In genomic region chr17:40304464-40304863, GRCh38 we compare ENCODE assay signal across 14 cellular contexts. TPM values are rescaled to one million over a fixed set of nuclear protein-coding genes. Genes with fewer than 3 reads are reported as not detected.
DNase-seq lines count a peak whose midpoint lies in the region; ATAC-seq and TF ChIP-seq lines count a peak whose summit lies in the region.
"Had no signal": no experiment of that assay in that cellular context is flagged by ENCODE, and none has a peak within 500 bp of the region (broad histone marks: within the 10 kb centered on the region; RNA-seq: fewer than 3 reads in every experiment).

No MANE protein-coding gene starts in this region.

- H3K27me3 ChIP-seq in AG04450 (ENCODE audit: control insufficient read depth, insufficient read depth, low read length) (no peaks in the 10 kb centered on the region), psoas muscle (ENCODE audit: insufficient read depth in 3 of 3, low read length in 2 of 3) (no peaks in the 10 kb centered on the region)
- H3K27me3 ChIP-seq: heart left ventricle had no signal

- intact Hi-C loops in psoas muscle (cut with DNase I) = loop anchor here in 1 of 2 donors (10.0 kb wide), 1 partner anchor 230 kb away; no protein-coding TSS in a partner anchor

- DNase-seq in AG04450 (ENCODE audit: low read depth, low spot score) = peak; percentile 46
- peak; percentile 98 for DNase-seq in M059J (ENCODE audit: low read depth)
- peak; percentile 78 for DNase-seq in fibroblast of gingiva (ENCODE audit: low read depth)
- DNase-seq in psoas muscle = no peak
- DNase-seq in activated CD8-positive, alpha-beta memory T cell treated with anti-CD3 and anti-CD28 coated beads, Interleukin-2, amount 10 ng/mL, durations not matched to agents 7 days and 5 days = no peak
- DNase-seq in cerebellar cortex (ENCODE audit: low spot score) = no peak
- no peak for DNase-seq in SKM-1 treated with dmso at 0.1 percent for 144 hours (lab: John Stamatoyannopoulos, UW; ENCODE audit: unreplicated experiment)
- no peak for DNase-seq in activated T-cell treated with anti-CD3 and anti-CD28 coated beads, Interleukin-2, amount 50 U/mL, for 72 hours
- DNase-seq: activated naive CD4-positive, alpha-beta T cell treated with anti-CD3 and anti-CD28 coated beads for 36 hours; CD4-positive, CD25-positive, alpha-beta regulatory T cell; stimulated activated naive CD4-positive, alpha-beta T cell treated with Interleukin-2 at 50 U/mL for 16 hours had no signal

- 72 to 86% (median 80%) methylated on average over 5 of the region's 5 CpGs for WGBS in psoas muscle, 3 donors

- H3K4me3 ChIP-seq in AG04450 (ENCODE audit: low read depth, low read length) = no peak overlapping the region
- H3K4me3 ChIP-seq in psoas muscle = no peak overlapping the region
- H3K4me3 ChIP-seq: heart left ventricle had no signal

- peaks cover 13% of the 10 kb centered on the region for H3K4me1 Mint-ChIP-seq in activated CD8-positive, alpha-beta memory T cell treated with anti-CD3 and anti-CD28 coated beads, Interleukin-2, amount 10 ng/mL, durations not matched to agents 7 days and 5 days
- peaks cover 21% of the 10 kb centered on the region for H3K4me1 Mint-ChIP-seq in activated T-cell treated with anti-CD3 and anti-CD28 coated beads, Interleukin-2, amount 50 U/mL, for 72 hours (ENCODE audit: low read depth)

- CTCF ChIA-PET in AG04450 (lab: Charles Lee) = interaction anchor here (1.4 to 10.0 kb wide), 5 partner anchors 11 to 256 kb away, joined by 6 to 112 read pairs (median 14); no protein-coding TSS in a partner anchor
- CTCF ChIA-PET in activated CD8-positive, alpha-beta memory T cell treated with anti-CD3 and anti-CD28 coated beads, Interleukin-2, amount 10 ng/mL, durations not matched to agents 7 days and 5 days (lab: Charles Lee) = interaction anchor here (1.4 to 31.0 kb wide), 10 partner anchors 11 to 254 kb away, joined by 3 to 433 read pairs (median 15); partner anchors contain the start of gene WIPF2

- H3K36me3 Mint-ChIP-seq in activated CD8-positive, alpha-beta memory T cell treated with anti-CD3 and anti-CD28 coated beads, Interleukin-2, amount 10 ng/mL, durations not matched to agents 7 days and 5 days = peaks cover 34% of the 10 kb centered on the region
- H3K36me3 Mint-ChIP-seq in activated T-cell treated with anti-CD3 and anti-CD28 coated beads, Interleukin-2, amount 50 U/mL, for 72 hours (ENCODE audit: insufficient read depth in 2 of 2) = peaks cover 4 to 39% of the 10 kb centered on the region in 2 donors
- H3K36me3 Mint-ChIP-seq: CD4-positive, CD25-positive, alpha-beta regulatory T cell; memory B cell had no signal

- H3K4me3 Mint-ChIP-seq in activated CD8-positive, alpha-beta memory T cell treated with anti-CD3 and anti-CD28 coated beads, Interleukin-2, amount 10 ng/mL, durations not matched to agents 7 days and 5 days = no peak overlapping the region
- no peak overlapping the region for H3K4me3 Mint-ChIP-seq in activated T-cell treated with anti-CD3 and anti-CD28 coated beads, Interleukin-2, amount 50 U/mL, for 72 hours
- H3K4me3 Mint-ChIP-seq: activated naive CD4-positive, alpha-beta T cell treated with anti-CD3 and anti-CD28 coated beads for 36 hours; CD4-positive, CD25-positive, alpha-beta regulatory T cell; dendritic cell treated with granulocyte-macrophage colony-stimulating factor and Interleukin-4, amounts not matched to agents 40 ng/mL and 50 ng/mL, for 4 days; memory B cell had no signal

- H3K27ac ChIP-seq in AG04450 (ENCODE audit: low read depth, low read length) (peak overlapping the region; percentile 40), psoas muscle (peak overlapping the region; percentile 82)

- TF ChIP-seq CTCF in AG04450 (IDR thresholded peaks at IDR 0.05; ENCODE audit: low read depth, low read length) = no peak
- TF ChIP-seq CTCF in psoas muscle (IDR thresholded peaks at IDR 0.05) = no peak

- no peaks in the 10 kb centered on the region for H3K36me3 ChIP-seq in psoas muscle (ENCODE audit: insufficient read depth in 1 of 2, low read depth in 1 of 2)
- H3K36me3 ChIP-seq: heart left ventricle had no signal

- H3K9me3 Mint-ChIP-seq in activated CD8-positive, alpha-beta memory T cell treated with anti-CD3 and anti-CD28 coated beads, Interleukin-2, amount 10 ng/mL, durations not matched to agents 7 days and 5 days (ENCODE audit: low read depth) = no peaks in the 10 kb centered on the region
- no peaks in the 10 kb centered on the region for H3K9me3 Mint-ChIP-seq in activated T-cell treated with anti-CD3 and anti-CD28 coated beads, Interleukin-2, amount 50 U/mL, for 72 hours
- H3K9me3 Mint-ChIP-seq: activated naive CD4-positive, alpha-beta T cell treated with anti-CD3 and anti-CD28 coated beads for 36 hours; CD4-positive, CD25-positive, alpha-beta regulatory T cell; dendritic cell treated with granulocyte-macrophage colony-stimulating factor and Interleukin-4, amounts not matched to agents 40 ng/mL and 50 ng/mL, for 4 days; memory B cell had no signal

- no peak for ATAC-seq in psoas muscle
- ATAC-seq in activated CD8-positive, alpha-beta memory T cell treated with anti-CD3 and anti-CD28 coated beads, Interleukin-2, amount 10 ng/mL, durations not matched to agents 7 days and 5 days = no peak
- no peak for ATAC-seq in activated T-cell treated with anti-CD3 and anti-CD28 coated beads, Interleukin-2, amount 50 U/mL, for 72 hours (replicated peaks in 1 of 2)

- no peak overlapping the region for H3K27ac Mint-ChIP-seq in activated CD8-positive, alpha-beta memory T cell treated with anti-CD3 and anti-CD28 coated beads, Interleukin-2, amount 10 ng/mL, durations not matched to agents 7 days and 5 days
- no peak overlapping the region for H3K27ac Mint-ChIP-seq in activated T-cell treated with anti-CD3 and anti-CD28 coated beads, Interleukin-2, amount 50 U/mL, for 72 hours
- H3K27ac Mint-ChIP-seq: activated naive CD4-positive, alpha-beta T cell treated with anti-CD3 and anti-CD28 coated beads for 36 hours; CD4-positive, CD25-positive, alpha-beta regulatory T cell; dendritic cell treated with granulocyte-macrophage colony-stimulating factor and Interleukin-4, amounts not matched to agents 40 ng/mL and 50 ng/mL, for 4 days; memory B cell had no signal

- H3K9me3 ChIP-seq in AG04450 (ENCODE audit: control insufficient read depth, insufficient read depth, low read length) (no peaks in the 10 kb centered on the region), psoas muscle (no peaks in the 10 kb centered on the region)
- H3K9me3 ChIP-seq: heart left ventricle had no signal

- H3K27me3 Mint-ChIP-seq in activated CD8-positive, alpha-beta memory T cell treated with anti-CD3 and anti-CD28 coated beads, Interleukin-2, amount 10 ng/mL, durations not matched to agents 7 days and 5 days = no peaks in the 10 kb centered on the region
- no peaks in the 10 kb centered on the region for H3K27me3 Mint-ChIP-seq in activated T-cell treated with anti-CD3 and anti-CD28 coated beads, Interleukin-2, amount 50 U/mL, for 72 hours (ENCODE audit: low read depth)
- H3K27me3 Mint-ChIP-seq: CD4-positive, CD25-positive, alpha-beta regulatory T cell; dendritic cell treated with granulocyte-macrophage colony-stimulating factor and Interleukin-4, amounts not matched to agents 40 ng/mL and 50 ng/mL, for 4 days; memory B cell had no signal

- H3K4me1 ChIP-seq in psoas muscle = peaks cover 52% of the 10 kb centered on the region

- POLR2A ChIA-PET in AG04450 (lab: Yijun Ruan, JAX) = interaction anchor here (0.9 to 1.9 kb wide), 3 partner anchors 10 to 50 kb away, joined by 3 to 7 read pairs (median 4); no protein-coding TSS in a partner anchor

RNA-seq across cellular contexts. Expression of gene RARA, which starts 4.5 kb away (rescaled TPM):
- polyA plus RNA-seq in AG04450 (2011; rRNA removed) (4.9 and 7.5 TPM in 2 replicates), psoas muscle (10 to 100 TPM; 15.0 to 76.9 (median 18.6) TPM)
- 9.7 and 10.2 TPM in 2 replicates for polyA minus RNA-seq in AG04450 (2011; rRNA and poly(A)+ RNA removed)
- total RNA-seq in M059J (2014; rRNA removed; shearing (Covaris generic)) = 9.4 and 17.8 TPM in 2 replicates
- 10 to 100 TPM; 15.0 to 51.1 (median 44.6) TPM for total RNA-seq in psoas muscle
- 10 to 100 TPM; 29.9 to 39.5 TPM for total RNA-seq in activated CD8-positive, alpha-beta memory T cell treated with anti-CD3 and anti-CD28 coated beads, Interleukin-2, amount 10 ng/mL, durations not matched to agents 7 days and 5 days
- total RNA-seq in activated T-cell treated with anti-CD3 and anti-CD28 coated beads, Interleukin-2, amount 50 U/mL, for 72 hours = 10 to 100 TPM; 33.4 to 45.2 TPM

RNA-seq across cellular contexts. Expression of gene CDC6, which starts 16.8 kb away (rescaled TPM):
- 8.6 and 9.1 TPM in 2 replicates for polyA plus RNA-seq in AG04450 (2011; rRNA removed)
- 4.9 and 5.8 TPM in 2 replicates for polyA minus RNA-seq in AG04450 (2011; rRNA and poly(A)+ RNA removed)
- total RNA-seq in M059J (2014; rRNA removed; shearing (Covaris generic)) = 37.5 and 48.9 TPM in 2 replicates
- total RNA-seq in psoas muscle = under 1 TPM; 0.27 to 0.90 (median 0.42) TPM
- 1 to 10 TPM in 2 of 3 donors, under 1 TPM in 1; 0.86 to 2.5 (median 1.4) TPM for polyA plus RNA-seq in psoas muscle
- 100 to 1,000 TPM; 109 to 111 TPM for total RNA-seq in activated CD8-positive, alpha-beta memory T cell treated with anti-CD3 and anti-CD28 coated beads, Interleukin-2, amount 10 ng/mL, durations not matched to agents 7 days and 5 days
- total RNA-seq in activated T-cell treated with anti-CD3 and anti-CD28 coated beads, Interleukin-2, amount 50 U/mL, for 72 hours = 10 to 100 TPM; 86.2 to 92.6 TPM

Comparison
In these comparisons a context has a peak if more than half of its experiments do, and no peak if none do; other contexts are left out.
1. DNase-seq: peak in AG04450 (single experiment), M059J (single experiment) and fibroblast of gingiva (single experiment); none in psoas muscle (0 of 2), activated CD8-positive, alpha-beta memory T cell treated with anti-CD3 and anti-CD28 coated beads, Interleukin-2, amount 10 ng/mL, durations not matched to agents 7 days and 5 days (single experiment), cerebellar cortex (single experiment), SKM-1 treated with dmso at 0.1 percent for 144 hours (single experiment) and activated T-cell treated with anti-CD3 and anti-CD28 coated beads, Interleukin-2, amount 50 U/mL, for 72 hours (0 of 2).
2. RNA of gene CDC6, which starts 16.8 kb away (total RNA-seq): 109 to 111 TPM in activated CD8-positive, alpha-beta memory T cell treated with anti-CD3 and anti-CD28 coated beads, Interleukin-2, amount 10 ng/mL, durations not matched to agents 7 days and 5 days, 86.2 to 92.6 TPM in activated T-cell treated with anti-CD3 and anti-CD28 coated beads, Interleukin-2, amount 50 U/mL, for 72 hours and 37.5 to 48.9 TPM in M059J; 0.27 to 0.90 TPM in psoas muscle; every median in the first group is over 10 times any median in the second.